27 cellular contexts compared by ENCODE assay signal in genomic region chr12:21717756-21718155, GRCh38. TPM values are rescaled to one million over a fixed set of nuclear protein-coding genes. Genes with fewer than 3 reads are reported as not detected.
"Had no signal": no experiment of that assay in that cellular context is flagged by ENCODE, and none has a peak within 500 bp of the region (broad histone marks: within the 10 kb centered on the region; RNA-seq: fewer than 3 reads in every experiment).

No MANE protein-coding gene starts in this region.

- H3K4me3 ChIP-seq: colonic mucosa, esophagus squamous epithelium, lower lobe of right lung, neural progenitor cell, thoracic aorta, tibial nerve, upper lobe of left lung had no signal

- H3K4me2 ChIP-seq: neural progenitor cell had no signal

- H3K27me3 ChIP-seq: colonic mucosa, esophagus squamous epithelium, neural progenitor cell, tibial nerve, upper lobe of left lung had no signal

- H3K4me1 ChIP-seq: colonic mucosa, esophagus squamous epithelium, lower lobe of right lung, neural progenitor cell, parathyroid adenoma, tibial nerve, upper lobe of left lung had no signal

- H2AFZ ChIP-seq: neural progenitor cell, parathyroid adenoma had no signal

- H3K36me3 ChIP-seq: colonic mucosa, esophagus squamous epithelium, lower lobe of right lung, neural progenitor cell, thoracic aorta, tibial nerve, upper lobe of left lung had no signal

- ATAC-seq: left ventricle myocardium superior; lower lobe of right lung; natural killer cell treated with Interleukin-12 subunit alpha and Interleukin-12 subunit beta and Interleukin-15 and Interleukin-18, amount 100 ng/mL, for 72 hours; sciatic nerve; stimulated activated memory B cell treated with anti-CD40 and anti-IgM and Interleukin-4, amounts not matched to agents 10 μg/mL and 1 μg/mL and 100 μg/mL, for 72 hours; stimulated activated naive CD8-positive, alpha-beta T cell treated with anti-CD3 and anti-CD28 coated beads, Interleukin-15, Interleukin-2, amounts not matched to agents 100 U/mL and 50 U/mL, for 24 hours had no signal

- H3K9me3 ChIP-seq: colonic mucosa, esophagus squamous epithelium, lower lobe of right lung, thoracic aorta, tibial nerve, upper lobe of left lung had no signal

- DNase-seq: colonic mucosa; effector memory CD4-positive, alpha-beta T cell; erythroblast; esophagus squamous epithelium; head of caudate nucleus; hypothalamus; kidney; left ventricle myocardium superior; lower lobe of right lung; naive B cell; stimulated activated CD4-positive, alpha-beta T cell treated with anti-CD3 and anti-CD28 coated beads, Interleukin-4, amount 100 ng/mL, for 4 hours; stimulated activated naive CD8-positive, alpha-beta T cell treated with anti-CD3 and anti-CD28 coated beads, Interleukin-15, Interleukin-2, amounts not matched to agents 100 U/mL and 50 U/mL, for 24 hours; upper lobe of left lung had no signal

- H3K27me3 Mint-ChIP-seq: dendritic cell treated with granulocyte-macrophage colony-stimulating factor and Interleukin-4, amounts not matched to agents 40 ng/mL and 50 ng/mL, for 4 days; progenitor cell of endocrine pancreas had no signal

- H3K27ac ChIP-seq: colonic mucosa, esophagus squamous epithelium, lower lobe of right lung, neural progenitor cell, parathyroid adenoma, thoracic aorta, tibial nerve, upper lobe of left lung had no signal

- H3K36me3 Mint-ChIP-seq: memory B cell; naive B cell; natural killer cell treated with Interleukin-12 subunit alpha and Interleukin-12 subunit beta and Interleukin-15 and Interleukin-18, amount 100 ng/mL, for 72 hours; neural progenitor cell; stimulated activated memory B cell treated with anti-CD40 and anti-IgM and Interleukin-4, amounts not matched to agents 10 μg/mL and 1 μg/mL and 100 μg/mL, for 72 hours had no signal

- H3K9me3 Mint-ChIP-seq: central memory CD8-positive, alpha-beta T cell; dendritic cell treated with granulocyte-macrophage colony-stimulating factor and Interleukin-4, amounts not matched to agents 40 ng/mL and 50 ng/mL, for 4 days; memory B cell; naive B cell; natural killer cell treated with Interleukin-12 subunit alpha and Interleukin-12 subunit beta and Interleukin-15 and Interleukin-18, amount 100 ng/mL, for 72 hours; neural progenitor cell; stimulated activated memory B cell treated with anti-CD40 and anti-IgM and Interleukin-4, amounts not matched to agents 10 μg/mL and 1 μg/mL and 100 μg/mL, for 72 hours had no signal

- H3K4me1 Mint-ChIP-seq: central memory CD8-positive, alpha-beta T cell; naive B cell; neural progenitor cell; stimulated activated memory B cell treated with anti-CD40 and anti-IgM and Interleukin-4, amounts not matched to agents 10 μg/mL and 1 μg/mL and 100 μg/mL, for 72 hours had no signal

- H3K4me3 Mint-ChIP-seq: central memory CD8-positive, alpha-beta T cell; dendritic cell treated with granulocyte-macrophage colony-stimulating factor and Interleukin-4, amounts not matched to agents 40 ng/mL and 50 ng/mL, for 4 days; memory B cell; naive B cell; natural killer cell treated with Interleukin-12 subunit alpha and Interleukin-12 subunit beta and Interleukin-15 and Interleukin-18, amount 100 ng/mL, for 72 hours; neural progenitor cell; stimulated activated memory B cell treated with anti-CD40 and anti-IgM and Interleukin-4, amounts not matched to agents 10 μg/mL and 1 μg/mL and 100 μg/mL, for 72 hours had no signal

- H3K27ac Mint-ChIP-seq: dendritic cell treated with granulocyte-macrophage colony-stimulating factor and Interleukin-4, amounts not matched to agents 40 ng/mL and 50 ng/mL, for 4 days; memory B cell; naive B cell; natural killer cell treated with Interleukin-12 subunit alpha and Interleukin-12 subunit beta and Interleukin-15 and Interleukin-18, amount 100 ng/mL, for 72 hours; neural progenitor cell; progenitor cell of endocrine pancreas; stimulated activated memory B cell treated with anti-CD40 and anti-IgM and Interleukin-4, amounts not matched to agents 10 μg/mL and 1 μg/mL and 100 μg/mL, for 72 hours had no signal

- FAIRE-seq: frontal cortex, urothelium cell line had no signal

- H3K79me2 ChIP-seq: parathyroid adenoma had no signal

- H3K9ac ChIP-seq: neural progenitor cell, parathyroid adenoma had no signal

RNA-seq across cellular contexts. Expression of gene KCNJ8, which starts 56.8 kb away (rescaled TPM):
- total RNA-seq: mononuclear cell; natural killer cell treated with Interleukin-12 subunit alpha and Interleukin-12 subunit beta and Interleukin-15 and Interleukin-18, amount 100 ng/mL, for 72 hours had no signal
